Comparison of ENCODE assay signal across 28 cellular contexts in genomic region chr4:16207409-16207808, GRCh38.
"Had no signal": no experiment of that assay in that cellular context is flagged by ENCODE, and none has a peak within 500 bp of the region (broad histone marks: within the 10 kb centered on the region; RNA-seq: fewer than 3 reads in every experiment).

No MANE protein-coding gene starts in this region.

- H3K27ac ChIP-seq: ascending aorta, cardiac muscle cell, colonic mucosa, gastroesophageal sphincter, hepatocyte, left ventricle myocardium inferior, pancreas, prostate gland, tibial nerve, WERI-Rb-1 had no signal

- DNase-seq: activated CD4-positive, alpha-beta memory T cell treated with anti-CD3 and anti-CD28 coated beads, Interleukin-2, amount 10 ng/mL, durations not matched to agents 7 days and 5 days; activated CD4-positive, alpha-beta T cell treated with anti-CD3 and anti-CD28 coated beads, Interleukin-2, amount 10 ng/mL, durations not matched to agents 7 days and 5 days; activated gamma-delta T cell treated with Interleukin-2 at 50 U/mL for 16 hours; activated T-cell treated with anti-CD3 and anti-CD28 coated beads for 4 hours; cerebellar nuclear complex; colonic mucosa; effector memory CD8-positive, alpha-beta T cell; erythroblast; islet precursor cell; left ventricle myocardium inferior; nucleus accumbens; pancreas; stimulated activated CD4-positive, alpha-beta T cell treated with anti-CD3 and anti-CD28 coated beads, Interleukin-12 subunit alpha, Interleukin-12 subunit beta, amount 100 ng/mL, for 4 hours; stimulated activated CD4-positive, alpha-beta T cell treated with anti-CD3 and anti-CD28 coated beads, Interleukin-4, amount 100 ng/mL, for 1 hour; T-helper 17 cell; T1000; WERI-Rb-1 had no signal

- H3K4me3 ChIP-seq: ascending aorta, cardiac muscle cell, colonic mucosa, gastroesophageal sphincter, hepatocyte, left ventricle myocardium inferior, lung, pancreas, prostate gland, skin epidermis, tibial nerve had no signal

- H3K4me3 Mint-ChIP-seq: activated CD4-positive, alpha-beta memory T cell treated with anti-CD3 and anti-CD28 coated beads, Interleukin-2, amount 10 ng/mL, durations not matched to agents 7 days and 5 days; activated CD4-positive, alpha-beta T cell treated with anti-CD3 and anti-CD28 coated beads, Interleukin-2, amount 10 ng/mL, durations not matched to agents 7 days and 5 days; activated naive CD4-positive, alpha-beta T cell treated with anti-CD3 and anti-CD28 coated beads, Interleukin-2, amount 50 U/mL, for 24 hours; activated T-helper 1 cell treated with anti-CD3 and anti-CD28 coated beads, Interleukin-12 subunit alpha, Interleukin-12 subunit beta, Interleukin-2, Interleukin-4 antibody, amounts not matched to agents 30 ng/mL and 10 ng/mL and 1 ng/mL, durations not matched to agents 14 hours and 24 hours and 36 hours; effector memory CD8-positive, alpha-beta T cell had no signal

- H3K27ac Mint-ChIP-seq: activated CD4-positive, alpha-beta memory T cell treated with anti-CD3 and anti-CD28 coated beads, Interleukin-2, amount 10 ng/mL, durations not matched to agents 7 days and 5 days; activated T-helper 1 cell treated with anti-CD3 and anti-CD28 coated beads, Interleukin-12 subunit alpha, Interleukin-12 subunit beta, Interleukin-2, Interleukin-4 antibody, amounts not matched to agents 30 ng/mL and 10 ng/mL and 1 ng/mL, durations not matched to agents 14 hours and 24 hours and 36 hours; T-helper 17 cell had no signal

- H3K27me3 ChIP-seq: ascending aorta, cardiac muscle cell, colonic mucosa, gastroesophageal sphincter, hepatocyte, pancreas, tibial nerve had no signal

- H3K27me3 Mint-ChIP-seq: activated CD4-positive, alpha-beta memory T cell treated with anti-CD3 and anti-CD28 coated beads, Interleukin-2, amount 10 ng/mL, durations not matched to agents 7 days and 5 days; activated CD4-positive, alpha-beta T cell treated with anti-CD3 and anti-CD28 coated beads, Interleukin-2, amount 10 ng/mL, durations not matched to agents 7 days and 5 days; activated naive CD4-positive, alpha-beta T cell treated with anti-CD3 and anti-CD28 coated beads, Interleukin-2, amount 50 U/mL, for 24 hours; brain; effector memory CD8-positive, alpha-beta T cell; T-helper 17 cell had no signal

- H3K9me3 Mint-ChIP-seq: activated CD4-positive, alpha-beta memory T cell treated with anti-CD3 and anti-CD28 coated beads, Interleukin-2, amount 10 ng/mL, durations not matched to agents 7 days and 5 days; activated CD4-positive, alpha-beta T cell treated with anti-CD3 and anti-CD28 coated beads, Interleukin-2, amount 10 ng/mL, durations not matched to agents 7 days and 5 days; activated naive CD4-positive, alpha-beta T cell treated with anti-CD3 and anti-CD28 coated beads, Interleukin-2, amount 50 U/mL, for 24 hours; activated T-helper 1 cell treated with anti-CD3 and anti-CD28 coated beads, Interleukin-12 subunit alpha, Interleukin-12 subunit beta, Interleukin-2, Interleukin-4 antibody, amounts not matched to agents 30 ng/mL and 10 ng/mL and 1 ng/mL, durations not matched to agents 14 hours and 24 hours and 36 hours; brain; effector memory CD8-positive, alpha-beta T cell had no signal

- ATAC-seq: gastroesophageal sphincter, pancreas had no signal
